Comparison of ENCODE assay signal across 8 cellular contexts in genomic region chr1:43274125-43274803, GRCh38. TPM values are rescaled to one million over a fixed set of nuclear protein-coding genes. Genes with fewer than 3 reads are reported as not detected.
A peak's percentile ranks its signal among the peaks of the same experiment; 100 is the strongest.
DNase-seq lines count a peak whose midpoint lies in the region; ATAC-seq and TF ChIP-seq lines count a peak whose summit lies in the region.

No MANE protein-coding gene starts in this region.

- no peak for TF ChIP-seq POLR2A in GM18505 (IDR thresholded peaks at IDR 0.05; ENCODE audit: borderline replicate concordance, extremely low read depth, insufficient read depth, insufficient read length)

- peaks cover 11% of the 10 kb centered on the region for H3K27me3 Mint-ChIP-seq in activated CD8-positive, alpha-beta T cell treated with anti-CD3 and anti-CD28 coated beads for 36 hours

- POLR2A ChIA-PET in activated CD8-positive, alpha-beta T cell treated with anti-CD3 and anti-CD28 coated beads for 36 hours (lab: Charles Lee) = interaction anchor here (0.7 to 1.0 kb wide), 2 partner anchors 116 to 153 kb away, joined by 3 read pairs; no protein-coding TSS in a partner anchor

- peaks cover 21% of the 10 kb centered on the region for H3K4me1 Mint-ChIP-seq in activated CD8-positive, alpha-beta T cell treated with anti-CD3 and anti-CD28 coated beads for 36 hours (ENCODE audit: low read depth)

- CTCF ChIA-PET in activated CD8-positive, alpha-beta T cell treated with anti-CD3 and anti-CD28 coated beads for 36 hours (lab: Charles Lee) = no interaction called here

- ATAC-seq in activated CD8-positive, alpha-beta T cell treated with anti-CD3 and anti-CD28 coated beads for 36 hours = peak; percentile 91
- ATAC-seq in GM18505 (IDR thresholded peaks at IDR 0.05; ENCODE audit: unreplicated experiment) = no peak
- ATAC-seq in GM21619 (IDR thresholded peaks at IDR 0.05; ENCODE audit: unreplicated experiment) = no peak

- H3K27ac Mint-ChIP-seq in activated CD8-positive, alpha-beta T cell treated with anti-CD3 and anti-CD28 coated beads for 36 hours = peak overlapping the region; percentile 94

- peak overlapping the region; percentile 54 for H3K4me3 Mint-ChIP-seq in activated CD8-positive, alpha-beta T cell treated with anti-CD3 and anti-CD28 coated beads for 36 hours

- no peak overlapping the region for H3K4me3 ChIP-seq in foreskin fibroblast (ENCODE audit: low read depth in 1 of 2, low read length in 2 of 2)

- intact Hi-C loops in activated CD8-positive, alpha-beta T cell treated with anti-CD3 and anti-CD28 coated beads for 36 hours (cut with micrococcal nuclease) = no loop called here

- peaks cover 5% of the 10 kb centered on the region for H3K36me3 Mint-ChIP-seq in activated CD8-positive, alpha-beta T cell treated with anti-CD3 and anti-CD28 coated beads for 36 hours (ENCODE audit: low read depth)

- DNase-seq in DMS153 treated with DMSO at 0.1 percent for 48 hours (lab: John Stamatoyannopoulos, UW; ENCODE audit: unreplicated experiment) (peak; percentile 90), LHCN-M2 (ENCODE audit: low read depth) (peak; percentile 39), foreskin fibroblast (peak; percentile 37 to 58), NCI-H2227 (lab: John Stamatoyannopoulos, UW; ENCODE audit: unreplicated experiment) (no peak)
- DNase-seq in activated CD8-positive, alpha-beta T cell treated with anti-CD3 and anti-CD28 coated beads for 36 hours = peak; percentile 71
- peak; percentile 22 for DNase-seq in stimulated activated CD4-positive, alpha-beta T cell treated with anti-CD3 and anti-CD28 coated beads, Interleukin-4, amount 100 ng/mL, for 1 hour

- H3K9me3 Mint-ChIP-seq in activated CD8-positive, alpha-beta T cell treated with anti-CD3 and anti-CD28 coated beads for 36 hours = peaks cover 5% of the 10 kb centered on the region

- no peak for TF ChIP-seq CTCF in activated CD8-positive, alpha-beta T cell treated with anti-CD3 and anti-CD28 coated beads for 36 hours (IDR thresholded peaks at IDR 0.05)
- no peak for TF ChIP-seq CTCF in foreskin fibroblast (IDR thresholded peaks at IDR 0.05; ENCODE audit: low read depth, low read length)

RNA-seq across cellular contexts. Expression of gene TMEM125, which starts 4.5 kb away (rescaled TPM):
- not detected in 2 replicates for total RNA-seq in LHCN-M2 (2014; rRNA removed)
- not detected for polyA plus RNA-seq in LHCN-M2 (2012)
- total RNA-seq in activated CD8-positive, alpha-beta T cell treated with anti-CD3 and anti-CD28 coated beads for 36 hours = under 1 TPM in 1 of 2 experiments, not detected in 1; 0.81 TPM

RNA-seq across cellular contexts. Expression of gene C1orf210, which starts 11.1 kb away (rescaled TPM):
- not detected in 2 replicates for total RNA-seq in LHCN-M2 (2014; rRNA removed)
- polyA plus RNA-seq in LHCN-M2 (2012) = not detected
- total RNA-seq in activated CD8-positive, alpha-beta T cell treated with anti-CD3 and anti-CD28 coated beads for 36 hours = not detected

RNA-seq across cellular contexts. Expression of gene TIE1, which starts 26.5 kb away (rescaled TPM):
- total RNA-seq in LHCN-M2 (2014; rRNA removed) = 0.11 and 0.58 TPM in 2 replicates
- 0.01 TPM for polyA plus RNA-seq in LHCN-M2 (2012)
- under 1 TPM in 1 of 2 experiments, not detected in 1; 0.25 TPM for total RNA-seq in activated CD8-positive, alpha-beta T cell treated with anti-CD3 and anti-CD28 coated beads for 36 hours
